ENCODE assay signal across 1 cellular context in the genomic region with DNA sequence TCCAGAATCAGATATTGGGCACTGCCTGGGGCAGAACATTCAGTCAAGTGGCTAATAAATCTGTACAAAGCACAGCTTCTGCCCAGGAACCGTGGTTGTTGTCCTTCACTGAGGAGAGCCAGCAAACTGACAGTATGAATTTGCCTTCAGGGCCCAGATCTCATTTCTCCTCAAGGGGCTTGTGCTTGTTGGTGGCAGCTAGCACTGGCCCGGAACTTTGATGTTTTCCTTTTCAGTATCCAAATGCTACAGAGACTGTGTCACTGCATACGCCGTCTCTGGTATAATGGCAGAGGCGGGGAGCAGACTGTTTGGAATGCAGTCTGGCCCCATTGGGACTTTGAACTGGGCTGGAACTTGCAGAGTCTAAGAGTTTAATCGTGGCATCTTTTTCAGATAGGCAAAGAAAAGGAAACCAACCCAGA.
TF ChIP-seq lines count a peak whose summit lies in the region.

No MANE protein-coding gene starts in this region.

TF ChIP-seq in HepG2, 621 proteins besides CTCF, POLR2A, EP300 and RAD21 (continued from another document and continues in another):
- TF ChIP-seq, protein P1, sequence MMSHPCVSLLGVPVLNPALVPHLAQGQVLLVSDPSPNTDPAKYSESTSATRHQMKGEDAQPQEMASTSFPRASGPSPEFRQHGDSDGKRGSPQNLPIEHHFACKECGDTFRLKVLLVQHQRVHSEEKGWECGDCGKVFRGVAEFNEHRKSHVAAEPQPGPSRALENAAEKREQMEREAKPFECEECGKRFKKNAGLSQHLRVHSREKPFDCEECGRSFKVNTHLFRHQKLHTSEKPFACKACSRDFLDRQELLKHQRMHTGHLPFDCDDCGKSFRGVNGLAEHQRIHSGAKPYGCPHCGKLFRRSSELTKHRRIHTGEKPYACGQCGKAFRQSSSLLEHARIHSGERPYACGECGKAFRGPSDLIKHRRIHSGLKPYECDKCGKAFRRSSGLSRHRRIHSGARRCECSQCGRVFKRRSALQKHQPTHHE (CRISPR knock-in tag; IDR thresholded peaks at IDR 0.05; ENCODE audit: borderline replicate concordance): no peak
- TF ChIP-seq SKI (IDR thresholded peaks at IDR 0.05; ENCODE audit: partially characterized antibody): peak; percentile 96
- no peak for TF ChIP-seq ZNF552 (CRISPR knock-in tag; IDR thresholded peaks at IDR 0.05; ENCODE audit: borderline replicate concordance)
- TF ChIP-seq ATF7-NPFF (CRISPR knock-in tag; IDR thresholded peaks at IDR 0.05; ENCODE audit: low read depth): no peak
- no peak for TF ChIP-seq SP1 (IDR thresholded peaks at IDR 0.05)
- no peak for TF ChIP-seq SP1 (CRISPR knock-in tag; IDR thresholded peaks at IDR 0.05)
- TF ChIP-seq TBL1XR1 (IDR thresholded peaks at IDR 0.05; ENCODE audit: borderline replicate concordance, low read length, partially characterized antibody): peak; percentile 73
- no peak for TF ChIP-seq KDM5A (IDR thresholded peaks at IDR 0.05; ENCODE audit: borderline replicate concordance, low read length)
- TF ChIP-seq SRSF9 (IDR thresholded peaks at IDR 0.05; ENCODE audit: borderline replicate concordance, insufficient read depth, low read depth, low read length, poor library complexity, severe bottlenecking): no peak
- no peak for TF ChIP-seq HOXA5 (CRISPR knock-in tag; IDR thresholded peaks at IDR 0.05)
- TF ChIP-seq, protein P2, sequence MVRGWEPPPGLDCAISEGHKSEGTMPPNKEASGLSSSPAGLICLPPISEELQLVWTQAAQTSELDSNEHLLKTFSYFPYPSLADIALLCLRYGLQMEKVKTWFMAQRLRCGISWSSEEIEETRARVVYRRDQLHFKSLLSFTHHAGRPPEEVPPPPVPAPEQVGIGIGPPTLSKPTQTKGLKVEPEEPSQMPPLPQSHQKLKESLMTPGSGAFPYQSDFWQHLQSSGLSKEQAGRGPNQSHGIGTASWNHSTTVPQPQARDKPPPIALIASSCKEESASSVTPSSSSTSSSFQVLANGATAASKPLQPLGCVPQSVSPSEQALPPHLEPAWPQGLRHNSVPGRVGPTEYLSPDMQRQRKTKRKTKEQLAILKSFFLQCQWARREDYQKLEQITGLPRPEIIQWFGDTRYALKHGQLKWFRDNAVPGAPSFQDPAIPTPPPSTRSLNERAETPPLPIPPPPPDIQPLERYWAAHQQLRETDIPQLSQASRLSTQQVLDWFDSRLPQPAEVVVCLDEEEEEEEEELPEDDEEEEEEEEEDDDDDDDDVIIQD (CRISPR knock-in tag; IDR thresholded peaks at IDR 0.05; ENCODE audit: low read depth): peak; percentile 61; the same call in 1 of the 2 replicates
- no peak for TF ChIP-seq ZNF550 (CRISPR knock-in tag; IDR thresholded peaks at IDR 0.05; ENCODE audit: borderline replicate concordance)
- TF ChIP-seq CEBPG (CRISPR knock-in tag; IDR thresholded peaks at IDR 0.05): peak; percentile 48
- TF ChIP-seq, protein P3, sequence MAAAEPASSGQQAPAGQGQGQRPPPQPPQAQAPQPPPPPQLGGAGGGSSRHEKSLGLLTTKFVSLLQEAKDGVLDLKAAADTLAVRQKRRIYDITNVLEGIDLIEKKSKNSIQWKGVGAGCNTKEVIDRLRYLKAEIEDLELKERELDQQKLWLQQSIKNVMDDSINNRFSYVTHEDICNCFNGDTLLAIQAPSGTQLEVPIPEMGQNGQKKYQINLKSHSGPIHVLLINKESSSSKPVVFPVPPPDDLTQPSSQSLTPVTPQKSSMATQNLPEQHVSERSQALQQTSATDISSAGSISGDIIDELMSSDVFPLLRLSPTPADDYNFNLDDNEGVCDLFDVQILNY (CRISPR knock-in tag; conservative IDR thresholded peaks at IDR 0.05): no peak
- TF ChIP-seq MBD4 (IDR thresholded peaks at IDR 0.05; ENCODE audit: borderline replicate concordance, low read length): 0 out of 2 replicates have a peak, but pooled peaks have one; percentile 4
- no peak for TF ChIP-seq ZFAT (CRISPR knock-in tag; conservative IDR thresholded peaks at IDR 0.05)
- TF ChIP-seq, protein P4, sequence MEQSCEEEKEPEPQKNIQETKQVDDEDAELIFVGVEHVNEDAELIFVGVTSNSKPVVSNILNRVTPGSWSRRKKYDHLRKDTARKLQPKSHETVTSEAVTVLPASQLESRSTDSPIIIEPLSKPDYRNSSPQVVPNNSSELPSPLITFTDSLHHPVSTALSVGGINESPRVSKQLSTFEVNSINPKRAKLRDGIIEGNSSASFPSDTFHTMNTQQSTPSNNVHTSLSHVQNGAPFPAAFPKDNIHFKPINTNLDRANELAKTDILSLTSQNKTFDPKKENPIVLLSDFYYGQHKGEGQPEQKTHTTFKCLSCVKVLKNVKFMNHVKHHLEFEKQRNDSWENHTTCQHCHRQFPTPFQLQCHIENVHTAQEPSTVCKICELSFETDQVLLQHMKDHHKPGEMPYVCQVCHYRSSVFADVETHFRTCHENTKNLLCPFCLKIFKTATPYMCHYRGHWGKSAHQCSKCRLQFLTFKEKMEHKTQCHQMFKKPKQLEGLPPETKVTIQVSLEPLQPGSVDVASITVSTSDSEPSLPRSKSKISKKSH (CRISPR knock-in tag; IDR thresholded peaks at IDR 0.05; ENCODE audit: borderline replicate concordance): no peak
- peak; percentile 62; the same call in 1 of the 2 replicates for TF ChIP-seq RXRA (CRISPR knock-in tag; IDR thresholded peaks at IDR 0.05)
- no peak for TF ChIP-seq ZNF431 (CRISPR knock-in tag; IDR thresholded peaks at IDR 0.05; ENCODE audit: borderline replicate concordance, low read depth)
- no peak for TF ChIP-seq ZNF17 (CRISPR knock-in tag; IDR thresholded peaks at IDR 0.05)
- TF ChIP-seq ZNF235 (CRISPR knock-in tag; IDR thresholded peaks at IDR 0.05; ENCODE audit: borderline replicate concordance): no peak
- TF ChIP-seq, protein P5, sequence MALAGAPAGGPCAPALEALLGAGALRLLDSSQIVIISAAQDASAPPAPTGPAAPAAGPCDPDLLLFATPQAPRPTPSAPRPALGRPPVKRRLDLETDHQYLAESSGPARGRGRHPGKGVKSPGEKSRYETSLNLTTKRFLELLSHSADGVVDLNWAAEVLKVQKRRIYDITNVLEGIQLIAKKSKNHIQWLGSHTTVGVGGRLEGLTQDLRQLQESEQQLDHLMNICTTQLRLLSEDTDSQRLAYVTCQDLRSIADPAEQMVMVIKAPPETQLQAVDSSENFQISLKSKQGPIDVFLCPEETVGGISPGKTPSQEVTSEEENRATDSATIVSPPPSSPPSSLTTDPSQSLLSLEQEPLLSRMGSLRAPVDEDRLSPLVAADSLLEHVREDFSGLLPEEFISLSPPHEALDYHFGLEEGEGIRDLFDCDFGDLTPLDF (CRISPR knock-in tag; IDR thresholded peaks at IDR 0.05): no peak
- TF ChIP-seq ZNF205 (CRISPR knock-in tag; IDR thresholded peaks at IDR 0.05): no peak
- no peak for TF ChIP-seq GZF1 (CRISPR knock-in tag; IDR thresholded peaks at IDR 0.05)
- TF ChIP-seq ZNF570 (CRISPR knock-in tag; IDR thresholded peaks at IDR 0.05; ENCODE audit: borderline replicate concordance): no peak
- TF ChIP-seq HNRNPK (IDR thresholded peaks at IDR 0.05; ENCODE audit: low read depth, low read length, poor library complexity, severe bottlenecking): no peak
- TF ChIP-seq ZNF563 (CRISPR knock-in tag; IDR thresholded peaks at IDR 0.05): no peak
- no peak for TF ChIP-seq ZMAT3 (CRISPR knock-in tag; conservative IDR thresholded peaks at IDR 0.05)
- TF ChIP-seq, protein P6, sequence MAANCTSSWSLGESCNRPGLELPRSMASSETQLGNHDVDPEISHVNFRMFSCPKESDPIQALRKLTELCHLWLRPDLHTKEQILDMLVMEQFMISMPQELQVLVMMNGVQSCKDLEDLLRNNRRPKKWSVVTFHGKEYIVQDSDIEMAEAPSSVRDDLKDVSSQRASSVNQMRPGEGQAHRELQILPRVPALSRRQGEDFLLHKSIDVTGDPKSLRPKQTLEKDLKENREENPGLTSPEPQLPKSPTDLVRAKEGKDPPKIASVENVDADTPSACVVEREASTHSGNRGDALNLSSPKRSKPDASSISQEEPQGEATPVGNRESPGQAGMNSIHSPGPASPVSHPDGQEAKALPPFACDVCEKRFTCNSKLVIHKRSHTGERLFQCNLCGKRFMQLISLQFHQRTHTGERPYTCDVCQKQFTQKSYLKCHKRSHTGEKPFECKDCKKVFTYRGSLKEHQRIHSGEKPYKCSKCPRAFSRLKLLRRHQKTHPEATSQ (CRISPR knock-in tag; IDR thresholded peaks at IDR 0.05; ENCODE audit: borderline replicate concordance): no peak
- TF ChIP-seq ZNF772 (CRISPR knock-in tag; IDR thresholded peaks at IDR 0.05): no peak
- TF ChIP-seq, protein P7, sequence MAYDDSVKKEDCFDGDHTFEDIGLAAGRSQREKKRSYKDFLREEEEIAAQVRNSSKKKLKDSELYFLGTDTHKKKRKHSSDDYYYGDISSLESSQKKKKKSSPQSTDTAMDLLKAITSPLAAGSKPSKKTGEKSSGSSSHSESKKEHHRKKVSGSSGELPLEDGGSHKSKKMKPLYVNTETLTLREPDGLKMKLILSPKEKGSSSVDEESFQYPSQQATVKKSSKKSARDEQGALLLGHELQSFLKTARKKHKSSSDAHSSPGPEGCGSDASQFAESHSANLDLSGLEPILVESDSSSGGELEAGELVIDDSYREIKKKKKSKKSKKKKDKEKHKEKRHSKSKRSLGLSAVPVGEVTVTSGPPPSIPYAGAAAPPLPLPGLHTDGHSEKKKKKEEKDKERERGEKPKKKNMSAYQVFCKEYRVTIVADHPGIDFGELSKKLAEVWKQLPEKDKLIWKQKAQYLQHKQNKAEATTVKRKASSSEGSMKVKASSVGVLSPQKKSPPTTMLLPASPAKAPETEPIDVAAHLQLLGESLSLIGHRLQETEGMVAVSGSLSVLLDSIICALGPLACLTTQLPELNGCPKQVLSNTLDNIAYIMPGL (CRISPR knock-in tag; IDR thresholded peaks at IDR 0.05; ENCODE audit: borderline replicate concordance in 1 of 2, low read depth in 1 of 2): no peak
- TF ChIP-seq RELA (CRISPR knock-in tag; IDR thresholded peaks at IDR 0.05): no peak
- no peak; the same call in 1 of the 2 replicates for TF ChIP-seq ZFY (CRISPR knock-in tag; IDR thresholded peaks at IDR 0.05)
- TF ChIP-seq HNRNPLL (IDR thresholded peaks at IDR 0.05; ENCODE audit: low read depth, low read length, poor library complexity, severe bottlenecking): no peak
- TF ChIP-seq SP2 (CRISPR knock-in tag; IDR thresholded peaks at IDR 0.05): no peak
- TF ChIP-seq, protein P8, sequence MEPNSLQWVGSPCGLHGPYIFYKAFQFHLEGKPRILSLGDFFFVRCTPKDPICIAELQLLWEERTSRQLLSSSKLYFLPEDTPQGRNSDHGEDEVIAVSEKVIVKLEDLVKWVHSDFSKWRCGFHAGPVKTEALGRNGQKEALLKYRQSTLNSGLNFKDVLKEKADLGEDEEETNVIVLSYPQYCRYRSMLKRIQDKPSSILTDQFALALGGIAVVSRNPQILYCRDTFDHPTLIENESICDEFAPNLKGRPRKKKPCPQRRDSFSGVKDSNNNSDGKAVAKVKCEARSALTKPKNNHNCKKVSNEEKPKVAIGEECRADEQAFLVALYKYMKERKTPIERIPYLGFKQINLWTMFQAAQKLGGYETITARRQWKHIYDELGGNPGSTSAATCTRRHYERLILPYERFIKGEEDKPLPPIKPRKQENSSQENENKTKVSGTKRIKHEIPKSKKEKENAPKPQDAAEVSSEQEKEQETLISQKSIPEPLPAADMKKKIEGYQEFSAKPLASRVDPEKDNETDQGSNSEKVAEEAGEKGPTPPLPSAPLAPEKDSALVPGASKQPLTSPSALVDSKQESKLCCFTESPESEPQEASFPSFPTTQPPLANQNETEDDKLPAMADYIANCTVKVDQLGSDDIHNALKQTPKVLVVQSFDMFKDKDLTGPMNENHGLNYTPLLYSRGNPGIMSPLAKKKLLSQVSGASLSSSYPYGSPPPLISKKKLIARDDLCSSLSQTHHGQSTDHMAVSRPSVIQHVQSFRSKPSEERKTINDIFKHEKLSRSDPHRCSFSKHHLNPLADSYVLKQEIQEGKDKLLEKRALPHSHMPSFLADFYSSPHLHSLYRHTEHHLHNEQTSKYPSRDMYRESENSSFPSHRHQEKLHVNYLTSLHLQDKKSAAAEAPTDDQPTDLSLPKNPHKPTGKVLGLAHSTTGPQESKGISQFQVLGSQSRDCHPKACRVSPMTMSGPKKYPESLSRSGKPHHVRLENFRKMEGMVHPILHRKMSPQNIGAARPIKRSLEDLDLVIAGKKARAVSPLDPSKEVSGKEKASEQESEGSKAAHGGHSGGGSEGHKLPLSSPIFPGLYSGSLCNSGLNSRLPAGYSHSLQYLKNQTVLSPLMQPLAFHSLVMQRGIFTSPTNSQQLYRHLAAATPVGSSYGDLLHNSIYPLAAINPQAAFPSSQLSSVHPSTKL (CRISPR knock-in tag; IDR thresholded peaks at IDR 0.05): peak; percentile 92
- no peak for TF ChIP-seq CAMTA2 (CRISPR knock-in tag; IDR thresholded peaks at IDR 0.05; ENCODE audit: borderline replicate concordance)
- TF ChIP-seq, protein P9, sequence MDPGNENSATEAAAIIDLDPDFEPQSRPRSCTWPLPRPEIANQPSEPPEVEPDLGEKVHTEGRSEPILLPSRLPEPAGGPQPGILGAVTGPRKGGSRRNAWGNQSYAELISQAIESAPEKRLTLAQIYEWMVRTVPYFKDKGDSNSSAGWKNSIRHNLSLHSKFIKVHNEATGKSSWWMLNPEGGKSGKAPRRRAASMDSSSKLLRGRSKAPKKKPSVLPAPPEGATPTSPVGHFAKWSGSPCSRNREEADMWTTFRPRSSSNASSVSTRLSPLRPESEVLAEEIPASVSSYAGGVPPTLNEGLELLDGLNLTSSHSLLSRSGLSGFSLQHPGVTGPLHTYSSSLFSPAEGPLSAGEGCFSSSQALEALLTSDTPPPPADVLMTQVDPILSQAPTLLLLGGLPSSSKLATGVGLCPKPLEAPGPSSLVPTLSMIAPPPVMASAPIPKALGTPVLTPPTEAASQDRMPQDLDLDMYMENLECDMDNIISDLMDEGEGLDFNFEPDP (CRISPR knock-in tag; conservative IDR thresholded peaks at IDR 0.05): no peak
- no peak for TF ChIP-seq ZNF781 (CRISPR knock-in tag; IDR thresholded peaks at IDR 0.05; ENCODE audit: borderline replicate concordance, not compliant biosample characterization)
- no peak for TF ChIP-seq RBFOX2 (IDR thresholded peaks at IDR 0.05; ENCODE audit: low read depth, low read length)
- no peak for TF ChIP-seq ZNF713 (CRISPR knock-in tag; IDR thresholded peaks at IDR 0.05)
- no peak for TF ChIP-seq ZNF841 (CRISPR knock-in tag; IDR thresholded peaks at IDR 0.05; ENCODE audit: borderline replicate concordance)
- TF ChIP-seq, protein P10, sequence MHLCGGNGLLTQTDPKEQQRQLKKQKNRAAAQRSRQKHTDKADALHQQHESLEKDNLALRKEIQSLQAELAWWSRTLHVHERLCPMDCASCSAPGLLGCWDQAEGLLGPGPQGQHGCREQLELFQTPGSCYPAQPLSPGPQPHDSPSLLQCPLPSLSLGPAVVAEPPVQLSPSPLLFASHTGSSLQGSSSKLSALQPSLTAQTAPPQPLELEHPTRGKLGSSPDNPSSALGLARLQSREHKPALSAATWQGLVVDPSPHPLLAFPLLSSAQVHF (CRISPR knock-in tag; IDR thresholded peaks at IDR 0.05): no peak
- no peak for TF ChIP-seq ZNF225 (CRISPR knock-in tag; IDR thresholded peaks at IDR 0.05)
- peak; percentile 31; the same call in 1 of the 2 replicates for TF ChIP-seq MED13 (CRISPR knock-in tag; IDR thresholded peaks at IDR 0.05)
- TF ChIP-seq TBX3 (IDR thresholded peaks at IDR 0.05; ENCODE audit: borderline replicate concordance): no peak
- TF ChIP-seq KDM5B (CRISPR knock-in tag; IDR thresholded peaks at IDR 0.05; ENCODE audit: borderline replicate concordance): no peak
- TF ChIP-seq ZNF256 (CRISPR knock-in tag; conservative IDR thresholded peaks at IDR 0.05): no peak
- TF ChIP-seq TGIF2 (CRISPR knock-in tag; IDR thresholded peaks at IDR 0.05): no peak
- TF ChIP-seq FOSL1 (CRISPR knock-in tag; IDR thresholded peaks at IDR 0.05; ENCODE audit: borderline replicate concordance): no peak
- TF ChIP-seq ZNF749 (CRISPR knock-in tag; IDR thresholded peaks at IDR 0.05; ENCODE audit: borderline replicate concordance): no peak
